9 cellular contexts compared by ENCODE assay signal in genomic region chr3:119206611-119207511, GRCh38. TPM values are rescaled to one million over a fixed set of nuclear protein-coding genes. Genes with fewer than 3 reads are reported as not detected.
DNase-seq lines count a peak whose midpoint lies in the region; ATAC-seq lines count a peak whose summit lies in the region.
"Had no signal": no experiment of that assay in that cellular context is flagged by ENCODE, and none has a peak within 500 bp of the region (broad histone marks: within the 10 kb centered on the region; RNA-seq: fewer than 3 reads in every experiment).

No MANE protein-coding gene starts in this region.

- intact Hi-C loops in left ventricle myocardium superior (cut with micrococcal nuclease): no loop called here

- H3K9me3 Mint-ChIP-seq in effector memory CD8-positive, alpha-beta T cell: no peaks in the 10 kb centered on the region

- peaks cover 31% of the 10 kb centered on the region for H3K36me3 Mint-ChIP-seq in effector memory CD8-positive, alpha-beta T cell (ENCODE audit: insufficient read depth)

- peaks cover 5 to 9% of the 10 kb centered on the region in 2 donors for H3K4me1 Mint-ChIP-seq in effector memory CD8-positive, alpha-beta T cell (ENCODE audit: low read depth in 2 of 2)

- peak; percentile 84 for ATAC-seq in left ventricle myocardium superior
- no peak for ATAC-seq in effector memory CD8-positive, alpha-beta T cell (replicated peaks)

- H3K4me3 Mint-ChIP-seq in effector memory CD8-positive, alpha-beta T cell: no peak overlapping the region

- peak overlapping the region in 1 of 2 donors; percentile 53 for H3K27ac Mint-ChIP-seq in effector memory CD8-positive, alpha-beta T cell

- no peaks in the 10 kb centered on the region for H3K27me3 Mint-ChIP-seq in effector memory CD8-positive, alpha-beta T cell

- peak in 4 of 6 experiments; percentile 12 to 53 (median 50) for DNase-seq in stimulated activated naive CD4-positive, alpha-beta T cell (lab: John Stamatoyannopoulos, UW)
- no peak for DNase-seq in stimulated activated naive CD4-positive, alpha-beta T cell treated with Interleukin-2 at 50 U/mL for 16 hours (lab: John Stamatoyannopoulos, UW)
- DNase-seq in SKM-1 treated with dmso at 0.1 percent for 144 hours (lab: John Stamatoyannopoulos, UW; ENCODE audit: unreplicated experiment) (peak; percentile 75), left ventricle myocardium superior (peak; percentile 50), ureter (ENCODE audit: low spot score) (peak; percentile 64), GDM1 (lab: John Stamatoyannopoulos, UW) (no peak), SHP77 (lab: John Stamatoyannopoulos, UW) (no peak)
- no peak for DNase-seq in effector memory CD8-positive, alpha-beta T cell
- DNase-seq: NCI-H146 had no signal

RNA-seq across cellular contexts. Expression of gene UPK1B, which starts 33.5 kb away (rescaled TPM):
- total RNA-seq in left ventricle myocardium superior (0.77 TPM), ureter (110 TPM)

RNA-seq across cellular contexts. Expression of gene B4GALT4, which starts 33.8 kb away (rescaled TPM):
- 11.8 TPM for total RNA-seq in left ventricle myocardium superior
- 55.4 TPM for total RNA-seq in ureter

Comparison
In these comparisons a context has a peak if more than half of its experiments do, and no peak if none do; other contexts are left out.
1. DNase-seq: peak in stimulated activated naive CD4-positive, alpha-beta T cell (4 of 6), SKM-1 treated with dmso at 0.1 percent for 144 hours (single experiment), left ventricle myocardium superior (single experiment) and ureter (single experiment); none in stimulated activated naive CD4-positive, alpha-beta T cell treated with Interleukin-2 at 50 U/mL for 16 hours (single experiment), GDM1 (single experiment), effector memory CD8-positive, alpha-beta T cell (0 of 3) and SHP77 (0 of 2).
2. RNA of gene UPK1B, which starts 33.5 kb away (total RNA-seq): 110 TPM in ureter (single experiment); 0.77 TPM in left ventricle myocardium superior (single experiment); every median in the first group is over 10 times any median in the second.